ENCODE assay signal across 20 cellular contexts in the genomic region with DNA sequence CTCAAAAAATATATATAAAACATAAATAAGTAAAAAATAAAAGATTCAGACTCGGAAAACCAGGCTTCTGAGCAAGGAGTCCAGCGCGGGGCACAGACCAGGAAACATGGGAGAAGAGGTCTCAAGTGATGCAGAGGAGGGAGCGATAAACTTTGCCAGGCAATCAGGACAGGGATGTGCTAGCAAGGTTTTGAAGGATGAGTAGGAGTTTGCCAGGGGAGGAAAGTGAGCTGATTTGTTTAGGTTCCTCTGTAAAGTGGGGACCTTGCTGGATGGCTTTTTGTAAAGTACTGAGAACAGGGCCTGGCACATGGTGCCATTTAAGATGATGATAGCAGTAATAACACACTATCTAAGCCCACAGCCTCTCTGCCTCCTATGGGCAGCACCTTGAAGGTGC.
DNase-seq lines count a peak whose midpoint lies in the region; ATAC-seq and TF ChIP-seq lines count a peak whose summit lies in the region.
"Had no signal": no experiment of that assay in that cellular context is flagged by ENCODE, and none has a peak within 500 bp of the region (broad histone marks: within the 10 kb centered on the region; RNA-seq: fewer than 3 reads in every experiment).

No MANE protein-coding gene starts in this region.

- H3K79me2 ChIP-seq in Loucy (ENCODE audit: insufficient read depth, low read length): no peaks in the 10 kb centered on the region
- H3K79me2 ChIP-seq in osteoblast (ENCODE audit: insufficient read depth, low read length): no peaks in the 10 kb centered on the region

- no peak overlapping the region for H3K14ac ChIP-seq in neuronal stem cell (ENCODE audit: low read length)

- no peaks in the 10 kb centered on the region for H3K9me2 ChIP-seq in Loucy (replicated peaks; ENCODE audit: low read depth, low read length)

- no peaks in the 10 kb centered on the region for H3K36me3 ChIP-seq in Loucy (ENCODE audit: insufficient read depth, low read length)
- no peaks in the 10 kb centered on the region for H3K36me3 ChIP-seq in osteoblast (ENCODE audit: insufficient read depth, low read length)
- no peaks in the 10 kb centered on the region for H3K36me3 ChIP-seq in tibial artery
- H3K36me3 ChIP-seq in neuronal stem cell (replicated peaks in 1 of 2; ENCODE audit: control insufficient read depth in 2 of 2, insufficient read depth in 2 of 2, low read length in 2 of 2): no peaks in the 10 kb centered on the region
- H3K36me3 ChIP-seq: BLaER1, SJSA1 had no signal

- H4K91ac ChIP-seq in neuronal stem cell (ENCODE audit: low read depth, low read length, poor library complexity): no peak overlapping the region

- no peak for ATAC-seq in HG03432 (IDR thresholded peaks at IDR 0.05; ENCODE audit: unreplicated experiment)
- no peak for ATAC-seq in GM18498 (IDR thresholded peaks at IDR 0.05; ENCODE audit: unreplicated experiment)
- ATAC-seq in GM21619 (IDR thresholded peaks at IDR 0.05; ENCODE audit: unreplicated experiment): no peak

- no peak overlapping the region for H4K8ac ChIP-seq in neuronal stem cell (ENCODE audit: low read depth, low read length)

- no peak overlapping the region for H2AFZ ChIP-seq in Loucy (ENCODE audit: low read length)
- no peak overlapping the region for H2AFZ ChIP-seq in osteoblast (ENCODE audit: low read length)
- no peak overlapping the region for H2AFZ ChIP-seq in neuronal stem cell (ENCODE audit: low read length)

- H2BK5ac ChIP-seq in neuronal stem cell (ENCODE audit: low read length): no peak overlapping the region

- no peak overlapping the region for H3K18ac ChIP-seq in neuronal stem cell (ENCODE audit: low read length)

- peak; percentile 31 for TF ChIP-seq CTCF in Loucy (conservative IDR thresholded peaks at IDR 0.05; ENCODE audit: low read length)
- no peak for TF ChIP-seq CTCF in coronary artery (IDR thresholded peaks at IDR 0.05)
- TF ChIP-seq CTCF in osteoblast (IDR thresholded peaks at IDR 0.05; ENCODE audit: extremely low read depth, low read depth, low read length): no peak
- no peak for TF ChIP-seq CTCF in tibial artery (IDR thresholded peaks at IDR 0.05)

- H2AK5ac ChIP-seq in neuronal stem cell (ENCODE audit: low read depth, low read length): no peak overlapping the region

- H2BK15ac ChIP-seq in neuronal stem cell (ENCODE audit: low read length): no peak overlapping the region

- no peak overlapping the region for H3K9ac ChIP-seq in Loucy (ENCODE audit: low read depth, low read length, poor library complexity, severe bottlenecking)
- H3K9ac ChIP-seq in neuronal stem cell (ENCODE audit: low read depth, low read length, poor library complexity): no peak overlapping the region
- H3K9ac ChIP-seq: BLaER1 had no signal

- H2BK12ac ChIP-seq in neuronal stem cell (ENCODE audit: low read length): no peak overlapping the region

- peak overlapping the region; percentile 88 to 91 for H3K27ac ChIP-seq in coronary artery
- H3K27ac ChIP-seq in osteoblast (ENCODE audit: low read depth, low read length): no peak overlapping the region
- peak overlapping the region; percentile 80 to 88 for H3K27ac ChIP-seq in tibial artery
- no peak overlapping the region for H3K27ac ChIP-seq in neuronal stem cell (replicated peaks; ENCODE audit: low read length)
- H3K27ac ChIP-seq: BLaER1, SJSA1 had no signal

- H3K4ac ChIP-seq in neuronal stem cell (ENCODE audit: low read length): no peak overlapping the region

- H3K4me1 ChIP-seq in Loucy (ENCODE audit: insufficient read depth, low read length, poor library complexity, severe bottlenecking) (no peaks in the 10 kb centered on the region), osteoblast (ENCODE audit: insufficient read depth, low read length) (peaks cover 11% of the 10 kb centered on the region), tibial artery (peaks cover 8 to 88% (median 62%) of the 10 kb centered on the region in 4 donors), neuronal stem cell (ENCODE audit: control insufficient read depth in 2 of 2, insufficient read depth in 1 of 2, low read depth in 1 of 2, low read length in 2 of 2) (peaks cover 0 to 2% of the 10 kb centered on the region in 2 donors)

- H3K27me3 ChIP-seq in Loucy (ENCODE audit: insufficient read depth, low read length, poor library complexity, severe bottlenecking) (no peaks in the 10 kb centered on the region), osteoblast (ENCODE audit: insufficient read depth, low read length) (no peaks in the 10 kb centered on the region), tibial artery (no peaks in the 10 kb centered on the region), neuronal stem cell (ENCODE audit: control insufficient read depth in 3 of 3, insufficient read depth in 3 of 3, low read depth in 1 of 3, low read length in 3 of 3) (peaks cover 0 to 40% (median 0%) of the 10 kb centered on the region in 3 experiments)
- H3K27me3 ChIP-seq: BLaER1, SJSA1 had no signal

- no peaks in the 10 kb centered on the region for H3F3A ChIP-seq in Loucy (ENCODE audit: low read depth)

- no CpG with 5 or more reads among the region's 4 CpGs for WGBS in neuronal stem cell (ENCODE audit: extremely low coverage in 2 of 2, insufficient read length in 2 of 2, insufficient replicate concordance in 1 of 2), 2 donors

- DNase-seq in coronary artery (ENCODE audit: low spot score): no peak
- DNase-seq in osteoblast (ENCODE audit: insufficient read length, low spot score, missing footprints): peak; percentile 41
- no peak for DNase-seq in tibial artery
- DNase-seq in neuronal stem cell (ENCODE audit: low spot score): no peak
- DNase-seq: IMR-90, KG1, MM.1S, NCI-H1417, NCI-H1694, NCI-H2029 treated with DMSO at 0.1 percent for 48 hours, NCI-H446 treated with DMSO at 0.1 percent for 48 hours, NCI-H526, Right ventricle myocardium superior, RPMI8226 had no signal

- H3K79me1 ChIP-seq in neuronal stem cell (ENCODE audit: low read depth, low read length): no peaks in the 10 kb centered on the region

- H3K9me3 ChIP-seq in Loucy (ENCODE audit: insufficient read depth, low read depth, low read length): no peaks in the 10 kb centered on the region
- H3K9me3 ChIP-seq in osteoblast (ENCODE audit: low read depth, low read length): no peaks in the 10 kb centered on the region
- no peaks in the 10 kb centered on the region for H3K9me3 ChIP-seq in tibial artery
- H3K9me3 ChIP-seq in neuronal stem cell (replicated peaks in 1 of 2; ENCODE audit: control insufficient read depth in 2 of 2, insufficient read depth in 1 of 2, low read depth in 1 of 2, low read length in 2 of 2): no peaks in the 10 kb centered on the region
- H3K9me3 ChIP-seq: BLaER1, SJSA1 had no signal

- H3K23ac ChIP-seq in neuronal stem cell (ENCODE audit: low read depth, low read length, poor library complexity): no peak overlapping the region

- no peaks in the 10 kb centered on the region for H4K20me1 ChIP-seq in Loucy (ENCODE audit: insufficient read depth, low read length, poor library complexity, severe bottlenecking)
- no peaks in the 10 kb centered on the region for H4K20me1 ChIP-seq in osteoblast (ENCODE audit: insufficient read depth, low read length)
- H4K20me1 ChIP-seq: BLaER1 had no signal

- H3K4me3 ChIP-seq in Loucy (ENCODE audit: low read length, poor library complexity, severe bottlenecking) (no peak overlapping the region), coronary artery (no peak overlapping the region), osteoblast (ENCODE audit: insufficient read depth, low read length) (no peak overlapping the region), tibial artery (no peak overlapping the region), neuronal stem cell (ENCODE audit: low read length in 2 of 2) (no peak overlapping the region)
- H3K4me3 ChIP-seq: BLaER1, SJSA1 had no signal

- no peak overlapping the region for H3K4me2 ChIP-seq in Loucy (ENCODE audit: low read depth, low read length, poor library complexity, severe bottlenecking)
- H3K4me2 ChIP-seq in osteoblast (ENCODE audit: insufficient read depth, low read length): no peak overlapping the region
- no peak overlapping the region for H3K4me2 ChIP-seq in neuronal stem cell (ENCODE audit: insufficient read depth, low read length, poor library complexity, severe bottlenecking)
- H3K4me2 ChIP-seq: BLaER1 had no signal

- intact Hi-C loops in tibial artery (cut with DNase I; ENCODE audit: low total_unique reads): no loop called here

- H2BK120ac ChIP-seq in neuronal stem cell (ENCODE audit: low read depth, low read length): no peak overlapping the region

Comparison
In these comparisons a context has a peak if more than half of its experiments do, and no peak if none do; other contexts are left out.
1. H3K27ac ChIP-seq: peak in coronary artery (2 of 2) and tibial artery (2 of 2); none in osteoblast (single experiment) and neuronal stem cell (single experiment).